ENCODE assay signal across 1 cellular context in the genomic region with DNA sequence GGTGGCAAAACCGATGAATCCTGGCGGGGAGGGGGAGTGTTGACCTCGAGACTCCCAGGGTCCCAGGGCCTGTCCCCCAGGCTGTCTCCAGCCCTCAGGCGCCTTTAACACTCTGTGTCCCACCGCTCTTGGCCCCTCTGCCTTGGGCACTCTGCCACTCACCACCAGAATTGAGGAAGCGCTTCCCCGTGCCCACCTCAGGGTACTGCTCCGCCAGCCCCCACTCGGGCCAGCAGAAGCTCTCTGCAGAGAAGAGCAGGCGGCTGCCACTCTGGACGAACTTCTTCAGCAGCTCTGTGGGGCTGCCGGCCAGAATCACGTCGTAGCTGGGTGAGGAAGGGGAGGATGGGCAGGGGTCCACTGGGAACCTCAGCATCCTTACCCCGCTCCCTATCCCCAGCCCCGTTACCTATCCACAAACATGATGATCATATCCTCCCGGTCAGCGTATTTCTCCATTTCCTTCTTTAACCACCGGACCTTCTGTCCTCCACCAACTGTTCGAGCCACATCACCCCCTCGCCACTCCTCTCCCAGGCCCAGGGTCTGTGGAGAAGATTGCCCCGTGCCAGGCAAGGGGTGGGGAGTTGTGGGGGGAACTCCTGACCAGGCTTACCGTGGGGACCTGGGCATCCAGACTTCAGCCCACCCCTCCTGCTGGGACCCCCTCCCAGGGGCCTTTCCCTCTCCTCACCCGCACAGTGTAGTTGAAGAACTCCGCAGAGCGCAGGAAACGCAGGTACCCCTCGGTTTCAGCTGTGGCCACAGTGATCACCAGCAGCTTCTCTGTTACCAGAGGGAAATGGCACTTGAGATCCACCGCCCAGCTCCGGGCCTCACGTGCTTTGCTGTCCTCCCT.
TF ChIP-seq lines count a peak whose summit lies in the region.

No MANE protein-coding gene starts in this region.

TF ChIP-seq in endothelial cell of umbilical vein, 7 proteins besides CTCF, POLR2A, EP300 and RAD21:
- TF ChIP-seq EZH2 (IDR thresholded peaks at IDR 0.05; ENCODE audit: borderline replicate concordance, low read depth, low read length, severe bottlenecking) (no peak), GATA2 (IDR thresholded peaks at IDR 0.05; ENCODE audit: insufficient read depth, insufficient read length, low read depth, low read length) (no peak), MYC (IDR thresholded peaks at IDR 0.05; ENCODE audit: low read depth, low read length) (no peak), POLR2AphosphoS5 (IDR thresholded peaks at IDR 0.05; ENCODE audit: insufficient read depth, low read depth, low read length) (no peak), JUN (IDR thresholded peaks at IDR 0.05; ENCODE audit: borderline replicate concordance, insufficient read depth, insufficient read length, low read depth) (no peak), FOS (IDR thresholded peaks at IDR 0.05; ENCODE audit: borderline replicate concordance, insufficient read depth, low read length) (no peak)
- TF ChIP-seq, protein P1, sequence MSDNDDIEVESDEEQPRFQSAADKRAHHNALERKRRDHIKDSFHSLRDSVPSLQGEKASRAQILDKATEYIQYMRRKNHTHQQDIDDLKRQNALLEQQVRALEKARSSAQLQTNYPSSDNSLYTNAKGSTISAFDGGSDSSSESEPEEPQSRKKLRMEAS (IDR thresholded peaks at IDR 0.05; ENCODE audit: insufficient read depth, insufficient read length) = no peak
TF ChIP-seq in endothelial cell of umbilical vein: peak in this region for 0.
